Comparison of ENCODE assay signal across 8 cellular contexts in the genomic region with DNA sequence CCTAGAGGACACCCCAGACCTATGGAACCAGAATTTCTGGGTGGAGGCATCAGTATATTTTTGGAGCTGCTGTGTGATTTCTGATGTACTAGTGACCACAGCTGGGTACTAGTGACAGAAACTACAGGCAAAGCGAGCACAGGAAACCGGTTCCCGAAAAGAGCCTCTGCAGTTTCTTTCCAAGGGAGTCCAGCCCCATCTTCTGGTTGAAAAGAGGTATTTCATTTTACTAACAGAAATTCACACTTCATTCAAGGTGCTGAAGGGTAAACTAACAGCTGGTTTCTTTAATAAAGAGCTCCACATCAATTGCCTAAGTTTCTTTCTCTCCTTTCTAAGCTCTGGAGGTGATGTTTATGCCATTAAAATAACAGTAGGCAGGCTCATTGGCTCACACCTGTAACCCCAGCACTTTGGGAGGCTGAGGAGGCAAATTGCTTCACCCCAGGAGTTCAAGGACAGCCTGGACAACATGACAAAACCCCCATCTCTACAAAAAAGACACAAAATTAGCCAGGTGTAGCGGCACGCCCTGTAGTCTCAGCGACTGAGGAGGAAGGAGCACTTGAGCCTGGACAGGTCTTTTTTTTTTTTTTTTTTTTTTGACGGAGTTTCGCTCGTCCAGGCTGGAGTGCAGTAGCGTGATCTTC. TPM values are rescaled to one million over a fixed set of nuclear protein-coding genes. Genes with fewer than 3 reads are reported as not detected.
DNase-seq lines count a peak whose midpoint lies in the region; ATAC-seq, FAIRE-seq and TF ChIP-seq lines count a peak whose summit lies in the region.

No MANE protein-coding gene starts in this region.

- H3K23ac ChIP-seq in neuronal stem cell (ENCODE audit: low read depth, low read length, poor library complexity), result no peak overlapping the region

- BruUV-seq in endothelial cell of umbilical vein (replicated peaks; lab: Mats Ljungman, UMichigan), result no TSS peak

- no peaks in the 10 kb centered on the region for H3K9me3 ChIP-seq in endothelial cell of umbilical vein (replicated peaks; ENCODE audit: control insufficient read depth, insufficient read depth, low read length)
- H3K9me3 ChIP-seq in mucosa of descending colon, result no peaks in the 10 kb centered on the region
- no peaks in the 10 kb centered on the region for H3K9me3 ChIP-seq in neuronal stem cell (replicated peaks in 1 of 2; ENCODE audit: control insufficient read depth in 2 of 2, insufficient read depth in 1 of 2, low read depth in 1 of 2, low read length in 2 of 2)

- H3K4me1 ChIP-seq in endothelial cell of umbilical vein (ENCODE audit: control insufficient read depth, extremely low read depth, insufficient read depth, low read length) (no peaks in the 10 kb centered on the region), mucosa of descending colon (ENCODE audit: low read depth) (no peaks in the 10 kb centered on the region), neuronal stem cell (ENCODE audit: control insufficient read depth in 2 of 2, insufficient read depth in 1 of 2, low read depth in 1 of 2, low read length in 2 of 2) (no peaks in the 10 kb centered on the region)

- dilution Hi-C loops in endothelial cell of umbilical vein (cut with MboI; ENCODE audit: extremely low pct_ligation_motif_present, low sequenced_read_pairs), result no loop called here

- H2BK5ac ChIP-seq in neuronal stem cell (ENCODE audit: low read length), result no peak overlapping the region

- no peak overlapping the region for H2BK12ac ChIP-seq in neuronal stem cell (ENCODE audit: low read length)

- no peak overlapping the region for H3K27ac ChIP-seq in endothelial cell of umbilical vein (ENCODE audit: insufficient read depth, low read depth, low read length)
- no peak overlapping the region for H3K27ac ChIP-seq in neuronal stem cell (replicated peaks; ENCODE audit: low read length)

- WGBS in neuronal stem cell (ENCODE audit: extremely low coverage in 2 of 2, insufficient read length in 2 of 2, insufficient replicate concordance in 1 of 2), 2 donors, result no CpG with 5 or more reads among the region's 10 CpGs

- POLR2A ChIA-PET in endothelial cell of umbilical vein (lab: Charles Lee), result no interaction called here

- no peaks in the 10 kb centered on the region for H4K20me1 ChIP-seq in endothelial cell of umbilical vein (replicated peaks; ENCODE audit: control insufficient read depth, extremely low read depth, insufficient read depth, low read length)

- H4K91ac ChIP-seq in neuronal stem cell (ENCODE audit: low read depth, low read length, poor library complexity), result no peak overlapping the region

- H3K4ac ChIP-seq in neuronal stem cell (ENCODE audit: low read length), result no peak overlapping the region

- intact Hi-C loops in endothelial cell of umbilical vein (cut with micrococcal nuclease), result loop anchor here (1.0 kb wide), 4 partner anchors 45 to 572 kb away; a partner anchor contains a TSS
- intact Hi-C loops in mucosa of descending colon (cut with DNase I, micrococcal nuclease), result no loop called here

- H3K14ac ChIP-seq in neuronal stem cell (ENCODE audit: low read length), result no peak overlapping the region

- H3K18ac ChIP-seq in neuronal stem cell (ENCODE audit: low read length), result no peak overlapping the region

- peak; percentile 0 for DNase-seq in NCI-H2107 treated with DMSO at 0.1 percent for 48 hours (lab: John Stamatoyannopoulos, UW; ENCODE audit: unreplicated experiment)
- no peak for DNase-seq in NCI-H2107 (lab: John Stamatoyannopoulos, UW)
- DNase-seq in HPDE6-E6E7 (ENCODE audit: extremely low spot score), result peak; percentile 26
- DNase-seq in SK-MEL-5 (ENCODE audit: low read depth, low spot score), result peak; percentile 60
- peak; percentile 47 for DNase-seq in endothelial cell of umbilical vein (ENCODE audit: low read depth, low spot score)
- DNase-seq in mucosa of descending colon, result peak in 1 of 3 donors; percentile 18
- DNase-seq in cerebellar nuclear complex (lab: John Stamatoyannopoulos, UW), result no peak
- no peak for DNase-seq in neuronal stem cell (ENCODE audit: low spot score)

- H3K9me1 ChIP-seq in endothelial cell of umbilical vein (replicated peaks; ENCODE audit: control insufficient read depth, extremely low read depth, insufficient read depth, low read length), result no peaks in the 10 kb centered on the region

- TF ChIP-seq CTCF in endothelial cell of umbilical vein (IDR thresholded peaks at IDR 0.05; ENCODE audit: extremely low read depth in 1 of 2, insufficient read depth in 1 of 2, low read depth in 1 of 2, low read length in 2 of 2), result peak; percentile 50 to 57
- TF ChIP-seq CTCF in mucosa of descending colon (IDR thresholded peaks at IDR 0.05), result peak; percentile 13

- H3K79me1 ChIP-seq in neuronal stem cell (ENCODE audit: low read depth, low read length), result no peaks in the 10 kb centered on the region

- peak; percentile 67 for ATAC-seq in mucosa of descending colon

- CTCF ChIA-PET in endothelial cell of umbilical vein (lab: Charles Lee), result interaction anchor here (0.6 to 2.4 kb wide), 36 partner anchors 9 to 561 kb away, joined by 3 to 18 read pairs (median 4); a partner anchor contains a TSS

- H2BK120ac ChIP-seq in neuronal stem cell (ENCODE audit: low read depth, low read length), result no peak overlapping the region

- in situ Hi-C loops in SK-MEL-5 (cut with HindIII; ENCODE audit: low pct_unique_long_range_greater_than_20kb, low sequenced_read_pairs), result no loop called here

- no peak overlapping the region for H2BK15ac ChIP-seq in neuronal stem cell (ENCODE audit: low read length)

- peak; percentile 93 for FAIRE-seq in endothelial cell of umbilical vein (lab: Jason Lieb, UNC)

- H3K4me3 ChIP-seq in endothelial cell of umbilical vein (replicated peaks in 1 of 3; ENCODE audit: insufficient read depth in 1 of 3, low read depth in 1 of 3, low read length in 3 of 3) (no peak overlapping the region), mucosa of descending colon (no peak overlapping the region), neuronal stem cell (ENCODE audit: low read length in 2 of 2) (no peak overlapping the region)

- H3K27me3 ChIP-seq in endothelial cell of umbilical vein (ENCODE audit: control insufficient read depth in 2 of 2, insufficient read depth in 2 of 2, low read length in 2 of 2) (no peaks in the 10 kb centered on the region), neuronal stem cell (ENCODE audit: control insufficient read depth in 3 of 3, insufficient read depth in 3 of 3, low read depth in 1 of 3, low read length in 3 of 3) (no peaks in the 10 kb centered on the region)

- no peak overlapping the region for H4K8ac ChIP-seq in neuronal stem cell (ENCODE audit: low read depth, low read length)

- H3K4me2 ChIP-seq in endothelial cell of umbilical vein (ENCODE audit: insufficient read depth, low read length) (no peak overlapping the region), neuronal stem cell (ENCODE audit: insufficient read depth, low read length, poor library complexity, severe bottlenecking) (no peak overlapping the region)

- H3K36me3 ChIP-seq in endothelial cell of umbilical vein (ENCODE audit: control insufficient read depth in 2 of 2, extremely low read depth in 1 of 2, insufficient read depth in 2 of 2, low read length in 2 of 2) (peaks cover 0 to 7% of the 10 kb centered on the region in 2 experiments), mucosa of descending colon (ENCODE audit: low read depth) (no peaks in the 10 kb centered on the region), neuronal stem cell (replicated peaks in 1 of 2; ENCODE audit: control insufficient read depth in 2 of 2, insufficient read depth in 2 of 2, low read length in 2 of 2) (peaks cover 28 to 66% of the 10 kb centered on the region in 2 donors)

- no peaks in the 10 kb centered on the region for H3K79me2 ChIP-seq in endothelial cell of umbilical vein (ENCODE audit: control insufficient read depth, insufficient read depth, low read length)

- no peak overlapping the region for H2AFZ ChIP-seq in endothelial cell of umbilical vein (ENCODE audit: low read depth, low read length)
- no peak overlapping the region for H2AFZ ChIP-seq in neuronal stem cell (ENCODE audit: low read length)

- no peak for TF ChIP-seq POLR2A in endothelial cell of umbilical vein (IDR thresholded peaks at IDR 0.05; ENCODE audit: low read depth, low read length)

- H3K9ac ChIP-seq in endothelial cell of umbilical vein (replicated peaks; ENCODE audit: extremely low read depth, insufficient read depth, low read length), result no peak overlapping the region
- H3K9ac ChIP-seq in neuronal stem cell (ENCODE audit: low read depth, low read length, poor library complexity), result no peak overlapping the region

- H2AK5ac ChIP-seq in neuronal stem cell (ENCODE audit: low read depth, low read length), result no peak overlapping the region

RNA-seq across cellular contexts. Expression of a gene that starts 22.0 kb away (rescaled TPM):
- total RNA-seq in SK-MEL-5 (2014; rRNA removed; shearing (Covaris generic)), result 20.8 and 22.6 TPM in 2 replicates
- 19.0 and 23.6 TPM in 2 replicates for polyA plus RNA-seq in SK-MEL-5 (2015; cell fraction: cytosol; rRNA removed)
- 24.4 and 25.1 TPM in 2 replicates for polyA plus RNA-seq in SK-MEL-5 (2015; cell fraction: nucleus; rRNA removed)
- total RNA-seq in endothelial cell of umbilical vein (15.2 and 16.7 TPM in 2 replicates), mucosa of descending colon (10 to 100 TPM in 2 of 3 donors, 1 to 10 TPM in 1; 8.5 to 19.4 (median 13.7) TPM)
- polyA plus RNA-seq in endothelial cell of umbilical vein, result 11.3 and 13.5 TPM in 2 replicates
- polyA plus RNA-seq in endothelial cell of umbilical vein (2011; cell fraction: cytosol; rRNA removed), result 10.2 and 10.5 TPM in 2 replicates
- polyA plus RNA-seq in endothelial cell of umbilical vein (2011; cell fraction: nucleus; rRNA removed), result 13.3 and 14.2 TPM in 2 replicates
- polyA plus RNA-seq in endothelial cell of umbilical vein (2012), result 10.3 and 11.1 TPM in 2 replicates
- polyA minus RNA-seq in endothelial cell of umbilical vein, result 5.0 and 9.0 TPM in 2 replicates
- polyA minus RNA-seq in endothelial cell of umbilical vein (2011; cell fraction: cytosol; rRNA and poly(A)+ RNA removed), result 5.4 TPM
- 8.1 and 12.3 TPM in 2 replicates for polyA minus RNA-seq in endothelial cell of umbilical vein (2011; cell fraction: nucleus; rRNA and poly(A)+ RNA removed)
- 25.4 TPM for polyA plus RNA-seq in neuronal stem cell (2013, experiment 1 of 2)
- polyA plus RNA-seq in neuronal stem cell (2013, experiment 2 of 2), result 26.7 TPM

RNA-seq across cellular contexts. Expression of a gene that starts 33.1 kb away (rescaled TPM):
- total RNA-seq in SK-MEL-5 (2014; rRNA removed; shearing (Covaris generic)), result 7.1 and 7.4 TPM in 2 replicates
- polyA plus RNA-seq in SK-MEL-5 (2015; cell fraction: cytosol; rRNA removed), result 12.9 and 16.7 TPM in 2 replicates
- 7.9 and 10.0 TPM in 2 replicates for polyA plus RNA-seq in SK-MEL-5 (2015; cell fraction: nucleus; rRNA removed)
- total RNA-seq in endothelial cell of umbilical vein, result 17.8 and 18.6 TPM in 2 replicates
- polyA plus RNA-seq in endothelial cell of umbilical vein, result 5.6 and 5.7 TPM in 2 replicates
- 6.3 and 6.5 TPM in 2 replicates for polyA plus RNA-seq in endothelial cell of umbilical vein (2011; cell fraction: cytosol; rRNA removed)
- polyA plus RNA-seq in endothelial cell of umbilical vein (2011; cell fraction: nucleus; rRNA removed), result 8.2 and 8.3 TPM in 2 replicates
- 9.0 and 9.8 TPM in 2 replicates for polyA plus RNA-seq in endothelial cell of umbilical vein (2012)
- polyA minus RNA-seq in endothelial cell of umbilical vein, result 7.3 and 7.4 TPM in 2 replicates
- polyA minus RNA-seq in endothelial cell of umbilical vein (2011; cell fraction: cytosol; rRNA and poly(A)+ RNA removed), result 3.0 TPM
- 3.2 and 3.4 TPM in 2 replicates for polyA minus RNA-seq in endothelial cell of umbilical vein (2011; cell fraction: nucleus; rRNA and poly(A)+ RNA removed)
- 10 to 100 TPM in 1 of 3 donors, 1 to 10 TPM in 2; 6.6 to 21.5 (median 8.9) TPM for total RNA-seq in mucosa of descending colon
- 25.0 TPM for polyA plus RNA-seq in neuronal stem cell (2013, experiment 1 of 2)
- 25.4 TPM for polyA plus RNA-seq in neuronal stem cell (2013, experiment 2 of 2)

RNA-seq across cellular contexts. Expression of a gene that starts 44.0 kb away (rescaled TPM):
- total RNA-seq in SK-MEL-5 (2014; rRNA removed; shearing (Covaris generic)), result 28.2 and 29.0 TPM in 2 replicates
- polyA plus RNA-seq in SK-MEL-5 (2015; cell fraction: cytosol; rRNA removed), result 46.7 and 67.8 TPM in 2 replicates
- polyA plus RNA-seq in SK-MEL-5 (2015; cell fraction: nucleus; rRNA removed), result 53.6 and 55.2 TPM in 2 replicates
- total RNA-seq in endothelial cell of umbilical vein (19.2 and 22.4 TPM in 2 replicates), mucosa of descending colon (10 to 100 TPM in 2 of 3 donors, 1 to 10 TPM in 1; 8.7 to 68.2 (median 10.7) TPM)
- polyA plus RNA-seq in endothelial cell of umbilical vein, result 18.0 and 24.9 TPM in 2 replicates
- 10.5 and 14.1 TPM in 2 replicates for polyA plus RNA-seq in endothelial cell of umbilical vein (2011; cell fraction: cytosol; rRNA removed)
- polyA plus RNA-seq in endothelial cell of umbilical vein (2011; cell fraction: nucleus; rRNA removed), result 20.4 and 30.5 TPM in 2 replicates
- polyA plus RNA-seq in endothelial cell of umbilical vein (2012), result 17.8 and 20.9 TPM in 2 replicates
- polyA minus RNA-seq in endothelial cell of umbilical vein, result 21.1 and 21.8 TPM in 2 replicates
- 20.5 TPM for polyA minus RNA-seq in endothelial cell of umbilical vein (2011; cell fraction: cytosol; rRNA and poly(A)+ RNA removed)
- polyA minus RNA-seq in endothelial cell of umbilical vein (2011; cell fraction: nucleus; rRNA and poly(A)+ RNA removed), result 15.2 and 22.3 TPM in 2 replicates
- 4.7 TPM for polyA plus RNA-seq in neuronal stem cell (2013, experiment 1 of 2)
- polyA plus RNA-seq in neuronal stem cell (2013, experiment 2 of 2), result 4.8 TPM

RNA-seq across cellular contexts. Expression of a gene that starts 55.0 kb away (rescaled TPM):
- 40.9 and 48.1 TPM in 2 replicates for total RNA-seq in SK-MEL-5 (2014; rRNA removed; shearing (Covaris generic))
- polyA plus RNA-seq in SK-MEL-5 (2015; cell fraction: cytosol; rRNA removed), result 67.2 and 68.9 TPM in 2 replicates
- polyA plus RNA-seq in SK-MEL-5 (2015; cell fraction: nucleus; rRNA removed), result 81.4 and 86.8 TPM in 2 replicates
- total RNA-seq in endothelial cell of umbilical vein (64.3 and 65.9 TPM in 2 replicates), mucosa of descending colon (10 to 100 TPM; 71.1 to 89.0 (median 78.9) TPM)
- 30.2 and 31.1 TPM in 2 replicates for polyA plus RNA-seq in endothelial cell of umbilical vein
- 31.7 and 33.3 TPM in 2 replicates for polyA plus RNA-seq in endothelial cell of umbilical vein (2011; cell fraction: cytosol; rRNA removed)
- polyA plus RNA-seq in endothelial cell of umbilical vein (2011; cell fraction: nucleus; rRNA removed), result 67.7 and 81.8 TPM in 2 replicates
- polyA plus RNA-seq in endothelial cell of umbilical vein (2012), result 46.9 and 61.4 TPM in 2 replicates
- polyA minus RNA-seq in endothelial cell of umbilical vein, result 32.2 and 33.1 TPM in 2 replicates
- polyA minus RNA-seq in endothelial cell of umbilical vein (2011; cell fraction: cytosol; rRNA and poly(A)+ RNA removed), result 27.4 TPM
- polyA minus RNA-seq in endothelial cell of umbilical vein (2011; cell fraction: nucleus; rRNA and poly(A)+ RNA removed), result 24.2 and 33.2 TPM in 2 replicates
- polyA plus RNA-seq in neuronal stem cell (2013, experiment 1 of 2), result 35.5 TPM
- polyA plus RNA-seq in neuronal stem cell (2013, experiment 2 of 2), result 36.7 TPM

Comparison
In these comparisons a context has a peak if more than half of its experiments do, and no peak if none do; other contexts are left out.
1. DNase-seq: peak in NCI-H2107 treated with DMSO at 0.1 percent for 48 hours (single experiment), HPDE6-E6E7 (single experiment), SK-MEL-5 (single experiment) and endothelial cell of umbilical vein (single experiment); none in NCI-H2107 (single experiment), cerebellar nuclear complex (0 of 2) and neuronal stem cell (single experiment).